In the genomic region with DNA sequence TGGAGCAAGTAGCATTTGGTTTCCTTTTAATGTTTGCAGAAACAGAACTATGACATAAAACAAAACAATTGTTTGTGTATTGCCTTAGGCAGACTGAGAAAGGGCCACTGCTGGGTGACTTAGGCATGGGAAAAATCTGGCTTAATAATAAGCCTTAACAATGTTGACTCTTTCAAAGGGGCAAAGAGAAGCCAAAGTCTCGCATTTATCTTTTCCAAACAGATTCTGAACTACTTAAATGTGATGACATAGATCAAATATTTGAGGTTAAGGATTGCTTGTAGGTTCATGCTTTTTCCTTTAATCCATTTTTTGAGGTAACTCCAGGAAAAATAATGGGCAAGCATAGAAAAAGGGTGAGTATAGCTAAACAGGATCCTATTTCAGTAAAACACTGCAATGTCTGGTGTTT, we compare ENCODE assay signal across 17 cellular contexts. TPM values are rescaled to one million over a fixed set of nuclear protein-coding genes. Genes with fewer than 3 reads are reported as not detected.
DNase-seq lines count a peak whose midpoint lies in the region; ATAC-seq, FAIRE-seq and TF ChIP-seq lines count a peak whose summit lies in the region.
"Had no signal": no experiment of that assay in that cellular context is flagged by ENCODE, and none has a peak within 500 bp of the region (broad histone marks: within the 10 kb centered on the region; RNA-seq: fewer than 3 reads in every experiment).

No MANE protein-coding gene starts in this region.

- ATAC-seq in HepG2 (peak; percentile 75), HG02759 (IDR thresholded peaks at IDR 0.05; ENCODE audit: unreplicated experiment) (no peak), HG03342 (IDR thresholded peaks at IDR 0.05; ENCODE audit: unreplicated experiment) (no peak)
- ATAC-seq: left colon; natural killer cell treated with Interleukin-12 subunit alpha and Interleukin-12 subunit beta and Interleukin-15 and Interleukin-18, amount 100 ng/mL, for 72 hours had no signal

- 0% methylated on average over 1 of the region's 1 CpG for WGBS in HepG2 (ENCODE audit: low lambda C conversion rate)

- H3K4me1 ChIP-seq in HepG2 (ENCODE audit: insufficient read depth, low read length) = peaks cover 64% of the 10 kb centered on the region
- H3K4me1 ChIP-seq: right atrium auricular region had no signal

- no peaks in the 10 kb centered on the region for H3K79me2 ChIP-seq in HepG2 (ENCODE audit: insufficient read depth, low read length)

- H3K4me2 ChIP-seq in HepG2 (ENCODE audit: low read depth, low read length) = peak overlapping the region; percentile 44

- POLR2A ChIA-PET in HepG2 (lab: Yijun Ruan, JAX) = interaction anchor here (0.7 to 2.1 kb wide), 3 partner anchors 12 to 23 kb away, joined by 3 to 27 read pairs (median 3); no protein-coding TSS in a partner anchor

- H3K9me3 ChIP-seq in HepG2 (ENCODE audit: low read length) = no peaks in the 10 kb centered on the region
- H3K9me3 ChIP-seq: right atrium auricular region had no signal

- no peaks in the 10 kb centered on the region for H4K20me1 ChIP-seq in HepG2 (ENCODE audit: insufficient read depth, low read length)

- H3K9ac ChIP-seq in HepG2 (ENCODE audit: insufficient read depth, low read depth, low read length) = peak overlapping the region; percentile 29; the same call in 1 of the 2 replicates

- FAIRE-seq in HepG2 (lab: Jason Lieb, UNC) = peak; percentile 93

- in situ Hi-C loops in HepG2 (cut with HindIII; ENCODE audit: extremely low pct_ligation_motif_present, low pct_unique_long_range_greater_than_20kb) = loop anchor here (10.0 kb wide), 2 partner anchors 356 to 466 kb away; a partner anchor contains a TSS

- H3K36me3 ChIP-seq in HepG2 (replicated peaks in 1 of 2; ENCODE audit: control insufficient read depth in 1 of 2, insufficient read depth in 2 of 2, low read length in 2 of 2) = no peaks in the 10 kb centered on the region
- H3K36me3 ChIP-seq: right atrium auricular region had no signal

- H3K27ac ChIP-seq in HepG2 (ENCODE audit: extremely low read length, insufficient read depth, low read length) = peak overlapping the region; percentile 53
- H3K27ac ChIP-seq: right atrium auricular region, SK-N-MC had no signal

- CTCF ChIA-PET in HepG2 (lab: Yijun Ruan, JAX; ENCODE audit: low intra/inter-chr PET ratio, low total read pairs) = no interaction called here

- no TSS peak for BruUV-seq in HepG2 (replicated peaks; lab: Mats Ljungman, UMichigan)

- no peaks in the 10 kb centered on the region for H3K27me3 ChIP-seq in HepG2 (ENCODE audit: control insufficient read depth in 1 of 2, insufficient read depth in 2 of 2, low read length in 2 of 2)
- H3K27me3 ChIP-seq: right atrium auricular region had no signal

- TF ChIP-seq POLR2A in HepG2 (IDR thresholded peaks at IDR 0.05; ENCODE audit: insufficient read depth in 1 of 2, low read depth in 2 of 2, low read length in 2 of 2) = no peak

- intact Hi-C loops in HepG2 (cut with micrococcal nuclease; ENCODE audit: unreplicated experiment) = loop anchor here (5.0 kb wide), 3 partner anchors 189 to 719 kb away; a partner anchor contains a TSS

- DNase-seq in COLO829 (ENCODE audit: low spot score) (peak; percentile 20), NCI-H226 (peak; percentile 41), choroid plexus epithelial cell (ENCODE audit: low read depth) (peak; percentile 53), HepG2 (ENCODE audit: low spot score) (peak; percentile 95)
- no peak for DNase-seq in activated CD4-positive, CD25-positive, alpha-beta regulatory T cell (lab: John Stamatoyannopoulos, UW)
- no peak for DNase-seq in activated naive CD4-positive, alpha-beta T cell (lab: John Stamatoyannopoulos, UW)
- DNase-seq: activated naive CD8-positive, alpha-beta T cell treated with anti-CD3 and anti-CD28 coated beads, Interleukin-2, amount 10 ng/mL, durations not matched to agents 7 days and 5 days; CD4-positive, CD25-positive, alpha-beta regulatory T cell; glutamatergic neuron; left colon; NCI-H2029 treated with DMSO at 0.1 percent for 48 hours; NK-92 treated with Interleukin-12 subunit alpha and Interleukin-12 subunit beta, amount 100 ng/mL, for 24 hours had no signal

- no peak for TF ChIP-seq RAD21 in HepG2 (CRISPR knock-in tag; IDR thresholded peaks at IDR 0.05)

- no peak overlapping the region for H3K4me3 ChIP-seq in choroid plexus epithelial cell (ENCODE audit: low read depth, low read length)
- H3K4me3 ChIP-seq in HepG2 (replicated peaks in 1 of 3; ENCODE audit: insufficient read depth in 1 of 3, low read depth in 2 of 3, low read length in 3 of 3) = no peak overlapping the region; a peak in 1 of 6 replicates
- H3K4me3 ChIP-seq: right atrium auricular region, SK-N-MC had no signal

- H2AFZ ChIP-seq in HepG2 (ENCODE audit: low read length) = no peak overlapping the region

- TF ChIP-seq CTCF in choroid plexus epithelial cell (conservative IDR thresholded peaks at IDR 0.05; ENCODE audit: low read depth, low read length) (no peak), HepG2 (CRISPR knock-in tag; IDR thresholded peaks at IDR 0.05) (no peak)

- TF ChIP-seq EP300 in HepG2 (IDR thresholded peaks at IDR 0.05; ENCODE audit: low read depth in 2 of 2, low read length in 2 of 2) (peak in 1 of 2 experiments; percentile 97; a peak in 2 of 4 replicates), HepG2 (CRISPR knock-in tag; IDR thresholded peaks at IDR 0.05; ENCODE audit: borderline replicate concordance) (peak; percentile 75; the same call in 1 of the 2 replicates)

TF ChIP-seq in HepG2, 621 proteins besides CTCF, POLR2A, EP300 and RAD21 (continues in another document):
- TF ChIP-seq ATF7 (IDR thresholded peaks at IDR 0.05) (0 out of 2 replicates have a peak, but pooled peaks have one; percentile 11), ATF7 (CRISPR knock-in tag; IDR thresholded peaks at IDR 0.05) (no peak), ASH2L (IDR thresholded peaks at IDR 0.05; ENCODE audit: insufficient read length, low read depth, low read length) (peak; percentile 57), REXO4 (CRISPR knock-in tag; IDR thresholded peaks at IDR 0.05; ENCODE audit: borderline replicate concordance) (no peak)
- TF ChIP-seq, protein P1, sequence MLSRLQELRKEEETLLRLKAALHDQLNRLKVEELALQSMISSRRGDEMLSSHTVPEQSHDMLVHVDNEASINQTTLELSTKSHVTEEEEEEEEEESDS (CRISPR knock-in tag; IDR thresholded peaks at IDR 0.05; ENCODE audit: borderline replicate concordance) = no peak
- TF ChIP-seq, protein P2, sequence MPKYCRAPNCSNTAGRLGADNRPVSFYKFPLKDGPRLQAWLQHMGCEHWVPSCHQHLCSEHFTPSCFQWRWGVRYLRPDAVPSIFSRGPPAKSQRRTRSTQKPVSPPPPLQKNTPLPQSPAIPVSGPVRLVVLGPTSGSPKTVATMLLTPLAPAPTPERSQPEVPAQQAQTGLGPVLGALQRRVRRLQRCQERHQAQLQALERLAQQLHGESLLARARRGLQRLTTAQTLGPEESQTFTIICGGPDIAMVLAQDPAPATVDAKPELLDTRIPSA (CRISPR knock-in tag; IDR thresholded peaks at IDR 0.05; ENCODE audit: borderline replicate concordance) = no peak

RNA-seq across cellular contexts. Expression of a gene that starts 39.6 kb away (rescaled TPM):
- total RNA-seq in HepG2 (2016; rRNA removed; fragmentation: Illumina TruSeq; extraction: Trizol) = 15.0 and 18.3 TPM in 2 replicates
- 2.8 TPM in 2 replicates for total RNA-seq in HepG2 (2016; cell fraction: cytosol; rRNA removed; fragmentation: Illumina TruSeq; extraction: Trizol; ENCODE audit: low read depth)
- total RNA-seq in HepG2 (2016; cell fraction: insoluble cytoplasmic fraction; rRNA removed; fragmentation: Illumina TruSeq; extraction: Trizol) = 13.6 and 18.6 TPM in 2 replicates
- total RNA-seq in HepG2 (2016; cell fraction: membrane; rRNA removed; fragmentation: Illumina TruSeq; extraction: Trizol) = 6.8 and 7.5 TPM in 2 replicates
- total RNA-seq in HepG2 (2016; cell fraction: nucleus; rRNA removed; fragmentation: Illumina TruSeq; extraction: Trizol) = 40.6 and 48.3 TPM in 2 replicates
- 8.6 and 10.5 TPM in 2 replicates for polyA plus RNA-seq in HepG2 (2011; rRNA removed)
- 2.9 and 3.7 TPM in 2 replicates for polyA plus RNA-seq in HepG2 (2011; cell fraction: cytosol; rRNA removed)
- 17.9 and 26.3 TPM in 2 replicates for polyA plus RNA-seq in HepG2 (2011; cell fraction: nucleus; rRNA removed)
- polyA plus RNA-seq in HepG2 (2012) = 10.9 and 11.5 TPM in 2 replicates
- polyA plus RNA-seq in HepG2 (2016; cell fraction: cytosol; fragmentation: Illumina TruSeq; extraction: Trizol; ENCODE audit: low read depth) = 1.3 and 1.5 TPM in 2 replicates
- 10.9 and 12.5 TPM in 2 replicates for polyA plus RNA-seq in HepG2 (2016; cell fraction: insoluble cytoplasmic fraction; fragmentation: Illumina TruSeq; extraction: Trizol; ENCODE audit: low read depth)
- polyA plus RNA-seq in HepG2 (2016; cell fraction: membrane; fragmentation: Illumina TruSeq; extraction: Trizol; ENCODE audit: low read depth) = 3.6 and 4.2 TPM in 2 replicates
- 102 and 108 TPM in 2 replicates for polyA plus RNA-seq in HepG2 (2016; cell fraction: nucleus; fragmentation: Illumina TruSeq; extraction: Trizol; ENCODE audit: insufficient read depth, low read depth)
- 2.9 and 4.0 TPM in 2 replicates for polyA minus RNA-seq in HepG2 (2011; rRNA and poly(A)+ RNA removed; ENCODE audit: low replicate concordance)
- polyA minus RNA-seq in HepG2 (2011; cell fraction: cytosol; rRNA and poly(A)+ RNA removed) = 2.2 and 3.1 TPM in 2 replicates
- 37.0 and 37.2 TPM in 2 replicates for polyA minus RNA-seq in HepG2 (2011; cell fraction: nucleus; rRNA and poly(A)+ RNA removed)

RNA-seq across cellular contexts. Expression of a gene that starts 39.7 kb away (rescaled TPM):
- total RNA-seq in HepG2 (2016; rRNA removed; fragmentation: Illumina TruSeq; extraction: Trizol) = 40.8 and 50.5 TPM in 2 replicates
- total RNA-seq in HepG2 (2016; cell fraction: cytosol; rRNA removed; fragmentation: Illumina TruSeq; extraction: Trizol; ENCODE audit: low read depth) = 5.8 and 6.4 TPM in 2 replicates
- total RNA-seq in HepG2 (2016; cell fraction: insoluble cytoplasmic fraction; rRNA removed; fragmentation: Illumina TruSeq; extraction: Trizol) = 42.6 and 48.9 TPM in 2 replicates
- total RNA-seq in HepG2 (2016; cell fraction: membrane; rRNA removed; fragmentation: Illumina TruSeq; extraction: Trizol) = 7.4 and 8.1 TPM in 2 replicates
- 38.5 and 40.8 TPM in 2 replicates for total RNA-seq in HepG2 (2016; cell fraction: nucleus; rRNA removed; fragmentation: Illumina TruSeq; extraction: Trizol)
- 23.8 and 30.9 TPM in 2 replicates for polyA plus RNA-seq in HepG2 (2011; rRNA removed)
- polyA plus RNA-seq in HepG2 (2011; cell fraction: cytosol; rRNA removed) = 11.9 and 12.0 TPM in 2 replicates
- polyA plus RNA-seq in HepG2 (2011; cell fraction: nucleus; rRNA removed) = 11.0 and 11.6 TPM in 2 replicates
- 15.2 and 23.5 TPM in 2 replicates for polyA plus RNA-seq in HepG2 (2012)
- 2.8 and 3.7 TPM in 2 replicates for polyA plus RNA-seq in HepG2 (2016; cell fraction: cytosol; fragmentation: Illumina TruSeq; extraction: Trizol; ENCODE audit: low read depth)
- 50.8 and 51.6 TPM in 2 replicates for polyA plus RNA-seq in HepG2 (2016; cell fraction: insoluble cytoplasmic fraction; fragmentation: Illumina TruSeq; extraction: Trizol; ENCODE audit: low read depth)
- polyA plus RNA-seq in HepG2 (2016; cell fraction: membrane; fragmentation: Illumina TruSeq; extraction: Trizol; ENCODE audit: low read depth) = 6.0 TPM in 2 replicates
- 46.8 and 53.0 TPM in 2 replicates for polyA plus RNA-seq in HepG2 (2016; cell fraction: nucleus; fragmentation: Illumina TruSeq; extraction: Trizol; ENCODE audit: insufficient read depth, low read depth)
- 20.4 and 21.0 TPM in 2 replicates for polyA minus RNA-seq in HepG2 (2011; rRNA and poly(A)+ RNA removed; ENCODE audit: low replicate concordance)
- polyA minus RNA-seq in HepG2 (2011; cell fraction: cytosol; rRNA and poly(A)+ RNA removed) = 17.1 and 20.5 TPM in 2 replicates
- 55.8 and 64.9 TPM in 2 replicates for polyA minus RNA-seq in HepG2 (2011; cell fraction: nucleus; rRNA and poly(A)+ RNA removed)

Comparison
In these comparisons a context has a peak if more than half of its experiments do, and no peak if none do; other contexts are left out.
1. DNase-seq: peak in COLO829 (single experiment), NCI-H226 (single experiment), choroid plexus epithelial cell (single experiment) and HepG2 (single experiment); none in activated CD4-positive, CD25-positive, alpha-beta regulatory T cell (0 of 4) and activated naive CD4-positive, alpha-beta T cell (0 of 4).